In genomic region chr2:166344286-166345113, GRCh38 we compare ENCODE assay signal across 13 cellular contexts. TPM values are rescaled to one million over a fixed set of nuclear protein-coding genes. Genes with fewer than 3 reads are reported as not detected.
DNase-seq lines count a peak whose midpoint lies in the region; ATAC-seq, FAIRE-seq and TF ChIP-seq lines count a peak whose summit lies in the region.
"Had no signal": no experiment of that assay in that cellular context is flagged by ENCODE, and none has a peak within 500 bp of the region (broad histone marks: within the 10 kb centered on the region; RNA-seq: fewer than 3 reads in every experiment).

No MANE protein-coding gene starts in this region.

- H3K27me3 ChIP-seq in GM23338 (ENCODE audit: insufficient read depth) (no peaks in the 10 kb centered on the region), astrocyte (ENCODE audit: insufficient read depth, low read length) (no peaks in the 10 kb centered on the region)

- H3K36me3 Mint-ChIP-seq in GM23338 (ENCODE audit: low read depth), result no peaks in the 10 kb centered on the region
- H3K36me3 Mint-ChIP-seq in astrocyte (ENCODE audit: low read depth, unreplicated experiment), result no peaks in the 10 kb centered on the region

- no peaks in the 10 kb centered on the region for H3K9me3 ChIP-seq in astrocyte (ENCODE audit: insufficient read depth, low read depth, low read length)

- H3K4me1 Mint-ChIP-seq in GM23338 (peaks cover 21% of the 10 kb centered on the region), astrocyte (ENCODE audit: low read depth, unreplicated experiment) (peaks cover 36% of the 10 kb centered on the region)

- TF ChIP-seq CTCF in GM23338 (conservative IDR thresholded peaks at IDR 0.05; ENCODE audit: low read depth in 2 of 2), result no peak
- no peak for TF ChIP-seq CTCF in astrocyte (IDR thresholded peaks at IDR 0.05; ENCODE audit: insufficient read depth, low read depth, low read length)

- ATAC-seq in GM23338, result no peak

- H3K27ac ChIP-seq in GM23338 (ENCODE audit: low read depth) (no peak overlapping the region), astrocyte (ENCODE audit: low read depth, low read length) (peak overlapping the region; percentile 44)
- H3K27ac ChIP-seq: VCaP had no signal

- no peak overlapping the region for H3K4me2 ChIP-seq in GM23338
- H3K4me2 ChIP-seq in astrocyte (ENCODE audit: low read length), result peak overlapping the region; percentile 39

- no peak overlapping the region for H3K9ac ChIP-seq in astrocyte (ENCODE audit: low read length)

- H2AFZ ChIP-seq in GM23338, result no peak overlapping the region
- peak overlapping the region; percentile 20 for H2AFZ ChIP-seq in astrocyte (ENCODE audit: low read depth, low read length)

- FAIRE-seq in astrocyte (lab: Jason Lieb, UNC) (peak; percentile 13), frontal cortex (lab: Jason Lieb, UNC) (no peak)
- FAIRE-seq: endothelial cell of umbilical vein had no signal

- no peaks in the 10 kb centered on the region for H3F3A ChIP-seq in GM23338 (replicated peaks; ENCODE audit: low read depth)

- peak overlapping the region; percentile 76 for H3K27ac Mint-ChIP-seq in GM23338
- H3K27ac Mint-ChIP-seq in astrocyte (ENCODE audit: unreplicated experiment), result peak overlapping the region; percentile 88
- H3K27ac Mint-ChIP-seq: stimulated activated naive CD8-positive, alpha-beta T cell treated with anti-CD3 and anti-CD28 coated beads, Interleukin-15, Interleukin-2, amounts not matched to agents 100 ng/mL and 50 ng/mL, for 24 hours had no signal

- no peaks in the 10 kb centered on the region for H3K79me2 ChIP-seq in GM23338 (replicated peaks; ENCODE audit: insufficient read depth)
- H3K79me2 ChIP-seq in astrocyte (ENCODE audit: insufficient read depth, low read length), result no peaks in the 10 kb centered on the region

- H3K4me3 ChIP-seq in GM23338, result no peak overlapping the region
- H3K4me3 ChIP-seq in astrocyte (ENCODE audit: insufficient read depth, low read depth, low read length), result no peak overlapping the region

- no peaks in the 10 kb centered on the region for H3K9me3 Mint-ChIP-seq in GM23338
- H3K9me3 Mint-ChIP-seq in astrocyte (ENCODE audit: unreplicated experiment), result no peaks in the 10 kb centered on the region
- H3K9me3 Mint-ChIP-seq: stimulated activated naive CD8-positive, alpha-beta T cell treated with anti-CD3 and anti-CD28 coated beads, Interleukin-15, Interleukin-2, amounts not matched to agents 100 ng/mL and 50 ng/mL, for 24 hours had no signal

- H4K20me1 ChIP-seq in GM23338 (replicated peaks; ENCODE audit: insufficient read depth) (no peaks in the 10 kb centered on the region), astrocyte (ENCODE audit: insufficient read depth, low read length) (no peaks in the 10 kb centered on the region)

- no peaks in the 10 kb centered on the region; the same call in 1 of the 2 replicates for H3K4me1 ChIP-seq in GM23338 (ENCODE audit: insufficient read depth)
- H3K4me1 ChIP-seq in astrocyte (ENCODE audit: insufficient read depth, low read length), result peaks cover 11% of the 10 kb centered on the region

- no peak for DNase-seq in GM23338 (ENCODE audit: low spot score)
- DNase-seq in astrocyte (ENCODE audit: low read depth), result peak; percentile 88
- DNase-seq in globus pallidus (ENCODE audit: low spot score), result peak; percentile 15
- DNase-seq in superior temporal gyrus (ENCODE audit: extremely low spot score), result peak; percentile 33
- no peak for DNase-seq in COLO668 (lab: John Stamatoyannopoulos, UW; ENCODE audit: unreplicated experiment)
- no peak for DNase-seq in NCI-H2107 treated with DMSO at 0.1 percent for 48 hours (lab: John Stamatoyannopoulos, UW; ENCODE audit: unreplicated experiment)
- no peak for DNase-seq in frontal cortex (ENCODE audit: low spot score in 2 of 2)
- DNase-seq: anterior cingulate cortex; nucleus accumbens; stimulated activated CD4-positive, alpha-beta T cell treated with anti-CD3 and anti-CD28 coated beads, Interleukin-4, amount 100 ng/mL, for 4 hours had no signal

- H3K27me3 Mint-ChIP-seq in GM23338 (ENCODE audit: insufficient read depth, low read depth, poor library complexity) (peaks cover 2% of the 10 kb centered on the region), astrocyte (ENCODE audit: low read depth, unreplicated experiment) (no peaks in the 10 kb centered on the region)
- H3K27me3 Mint-ChIP-seq: stimulated activated naive CD8-positive, alpha-beta T cell treated with anti-CD3 and anti-CD28 coated beads, Interleukin-15, Interleukin-2, amounts not matched to agents 100 ng/mL and 50 ng/mL, for 24 hours had no signal

- H3K9me2 ChIP-seq in GM23338 (ENCODE audit: insufficient read depth), result no peaks in the 10 kb centered on the region

- H3K4me3 Mint-ChIP-seq in GM23338 (no peak overlapping the region), astrocyte (ENCODE audit: unreplicated experiment) (no peak overlapping the region)
- H3K4me3 Mint-ChIP-seq: stimulated activated naive CD8-positive, alpha-beta T cell treated with anti-CD3 and anti-CD28 coated beads, Interleukin-15, Interleukin-2, amounts not matched to agents 100 ng/mL and 50 ng/mL, for 24 hours had no signal

- H3K36me3 ChIP-seq in GM23338 (ENCODE audit: insufficient read depth) (no peaks in the 10 kb centered on the region), astrocyte (ENCODE audit: insufficient read depth, low read length) (no peaks in the 10 kb centered on the region)

TF ChIP-seq in GM23338, 12 proteins besides CTCF, POLR2A, EP300 and RAD21 (continues in another document):
- TF ChIP-seq ZNF331 (CRISPR knock-in tag; IDR thresholded peaks at IDR 0.05; ENCODE audit: low read depth) (no peak), ETS1 (IDR thresholded peaks at IDR 0.05) (no peak), NANOG (IDR thresholded peaks at IDR 0.05; ENCODE audit: borderline replicate concordance) (no peak), POLR2AphosphoS5 (IDR thresholded peaks at IDR 0.05; ENCODE audit: low read depth) (no peak), CREB1 (CRISPR knock-in tag; IDR thresholded peaks at IDR 0.05; ENCODE audit: low read depth) (no peak), EZH2phosphoT487 (IDR thresholded peaks at IDR 0.05; ENCODE audit: unreplicated experiment) (no peak), EZH2 (IDR thresholded peaks at IDR 0.05; ENCODE audit: low read depth, unreplicated experiment) (no peak), JUNB (IDR thresholded peaks at IDR 0.05; ENCODE audit: unreplicated experiment) (no peak), REST (IDR thresholded peaks at IDR 0.05; ENCODE audit: unreplicated experiment) (no peak), STAT1 (IDR thresholded peaks at IDR 0.05; ENCODE audit: unreplicated experiment) (no peak)

RNA-seq across cellular contexts. Expression of gene SCN9A, which starts 31.2 kb away (rescaled TPM):
- 8.8 and 10.5 TPM in 2 replicates for total RNA-seq in GM23338 (2014; rRNA removed; shearing (Covaris generic))
- 8.1 and 9.5 TPM in 2 replicates for polyA plus RNA-seq in GM23338 (2016; fragmentation: Nextera tagmentation; extraction: Ambion mirVana)
- 7.8 and 8.7 TPM in 2 replicates for total RNA-seq in astrocyte
- total RNA-seq in frontal cortex, result 68.5 TPM

Comparison
In these comparisons a context has a peak if more than half of its experiments do, and no peak if none do; other contexts are left out.
1. DNase-seq: peak in astrocyte (single experiment), globus pallidus (single experiment) and superior temporal gyrus (single experiment); none in GM23338 (single experiment), COLO668 (single experiment), NCI-H2107 treated with DMSO at 0.1 percent for 48 hours (single experiment) and frontal cortex (0 of 2).